In genomic region chr3:127002195-127003174, GRCh38 we compare ENCODE assay signal across 8 cellular contexts. TPM values are rescaled to one million over a fixed set of nuclear protein-coding genes. Genes with fewer than 3 reads are reported as not detected.
DNase-seq lines count a peak whose midpoint lies in the region; ATAC-seq and TF ChIP-seq lines count a peak whose summit lies in the region.

No MANE protein-coding gene starts in this region.

- H3K4me1 Mint-ChIP-seq in activated naive CD4-positive, alpha-beta T cell treated with anti-CD3 and anti-CD28 coated beads, Interleukin-2, amount 10 ng/mL, durations not matched to agents 7 days and 5 days: no peaks in the 10 kb centered on the region

- no peaks in the 10 kb centered on the region for H3K9me3 ChIP-seq in right atrium auricular region

- no peaks in the 10 kb centered on the region for H3K27me3 Mint-ChIP-seq in activated naive CD4-positive, alpha-beta T cell treated with anti-CD3 and anti-CD28 coated beads, Interleukin-2, amount 10 ng/mL, durations not matched to agents 7 days and 5 days

- H3K4me1 ChIP-seq in right atrium auricular region: peaks cover 0 to 52% of the 10 kb centered on the region in 2 donors

- no peak overlapping the region for H3K27ac Mint-ChIP-seq in activated naive CD4-positive, alpha-beta T cell treated with anti-CD3 and anti-CD28 coated beads, Interleukin-2, amount 10 ng/mL, durations not matched to agents 7 days and 5 days

- H3K9me3 Mint-ChIP-seq in activated naive CD4-positive, alpha-beta T cell treated with anti-CD3 and anti-CD28 coated beads, Interleukin-2, amount 10 ng/mL, durations not matched to agents 7 days and 5 days: no peaks in the 10 kb centered on the region

- H3K4me3 Mint-ChIP-seq in activated naive CD4-positive, alpha-beta T cell treated with anti-CD3 and anti-CD28 coated beads, Interleukin-2, amount 10 ng/mL, durations not matched to agents 7 days and 5 days: no peak overlapping the region

- CTCF ChIA-PET in activated naive CD4-positive, alpha-beta T cell treated with anti-CD3 and anti-CD28 coated beads, Interleukin-2, amount 10 ng/mL, durations not matched to agents 7 days and 5 days (lab: Charles Lee): no interaction called here

- H3K36me3 ChIP-seq in right atrium auricular region: no peaks in the 10 kb centered on the region

- TF ChIP-seq CTCF in GM20000 (IDR thresholded peaks at IDR 0.05; ENCODE audit: extremely low read depth, missing control alignments) (no peak), right atrium auricular region (IDR thresholded peaks at IDR 0.05) (peak; percentile 24 to 70)

- no peak overlapping the region for H3K4me3 ChIP-seq in right atrium auricular region

- ATAC-seq in HG03442 (IDR thresholded peaks at IDR 0.05; ENCODE audit: unreplicated experiment): no peak
- no peak for ATAC-seq in HG02588 (IDR thresholded peaks at IDR 0.05; ENCODE audit: unreplicated experiment)

- H3K27ac ChIP-seq in right atrium auricular region: peak overlapping the region; percentile 51 to 52

- peak; percentile 78 for DNase-seq in GM20000 (ENCODE audit: low spot score)
- DNase-seq in anterior cingulate cortex (lab: John Stamatoyannopoulos, UW): peak in 46 of 58 donors; percentile 9 to 70 (median 33)
- DNase-seq in right atrium auricular region (ENCODE audit: low spot score): peak; percentile 92
- peak; percentile 70 for DNase-seq in retina
- DNase-seq in activated naive CD4-positive, alpha-beta T cell treated with anti-CD3 and anti-CD28 coated beads, Interleukin-2, amount 10 ng/mL, durations not matched to agents 7 days and 5 days: no peak
- DNase-seq in GDM1 (lab: John Stamatoyannopoulos, UW): no peak

- no peaks in the 10 kb centered on the region for H3K27me3 ChIP-seq in right atrium auricular region

- no peaks in the 10 kb centered on the region for H3K36me3 Mint-ChIP-seq in activated naive CD4-positive, alpha-beta T cell treated with anti-CD3 and anti-CD28 coated beads, Interleukin-2, amount 10 ng/mL, durations not matched to agents 7 days and 5 days

RNA-seq across cellular contexts. Expression of gene PLXNA1, which starts 19.6 kb away (rescaled TPM):
- 10 to 100 TPM; 22.9 to 23.3 TPM for total RNA-seq in right atrium auricular region

Comparison
In these comparisons a context has a peak if more than half of its experiments do, and no peak if none do; other contexts are left out.
1. DNase-seq: peak in GM20000 (single experiment), anterior cingulate cortex (46 of 58), right atrium auricular region (single experiment) and retina (single experiment); none in activated naive CD4-positive, alpha-beta T cell treated with anti-CD3 and anti-CD28 coated beads, Interleukin-2, amount 10 ng/mL, durations not matched to agents 7 days and 5 days (single experiment) and GDM1 (single experiment).